In genomic region chr14:103699901-103700752, GRCh38 we compare ENCODE assay signal across 1 cellular context.
TF ChIP-seq lines count a peak whose summit lies in the region.

No MANE protein-coding gene starts in this region.

TF ChIP-seq in HEK293, 187 proteins besides CTCF, POLR2A, EP300 and RAD21 (continued from another document):
- TF ChIP-seq ZNF302 (tag by site-specific recombination; IDR thresholded peaks at IDR 0.05; ENCODE audit: low read depth) (no peak), BCL11B (tag by site-specific recombination; IDR thresholded peaks at IDR 0.05; ENCODE audit: low read depth) (0 out of 2 replicates have a peak, but pooled peaks have one; percentile 13), ZNF549 (tag by site-specific recombination; IDR thresholded peaks at IDR 0.05) (no peak), ZNF521 (tag by site-specific recombination; IDR thresholded peaks at IDR 0.05) (no peak), ZNF18 (tag by site-specific recombination; IDR thresholded peaks at IDR 0.05) (no peak), ZNF311 (tag by site-specific recombination; IDR thresholded peaks at IDR 0.05; ENCODE audit: borderline replicate concordance) (no peak), GLIS1 (tag by site-specific recombination; IDR thresholded peaks at IDR 0.05) (peak; percentile 83), ZNF112 (tag by site-specific recombination; IDR thresholded peaks at IDR 0.05) (no peak)
TF ChIP-seq in HEK293: peak in this region for 3.
